In genomic region chr14:70601162-70601561, GRCh38 we compare ENCODE assay signal across 8 cellular contexts. TPM values are rescaled to one million over a fixed set of nuclear protein-coding genes. Genes with fewer than 3 reads are reported as not detected.
DNase-seq lines count a peak whose midpoint lies in the region; ATAC-seq, FAIRE-seq and TF ChIP-seq lines count a peak whose summit lies in the region.

No MANE protein-coding gene starts in this region.

- CTCF ChIA-PET in HCT116 (lab: Charles Lee) = no interaction called here
- CTCF ChIA-PET in GM12878 (lab: Yijun Ruan, JAX) = interaction anchor here (0.9 to 2.8 kb wide), 7 partner anchors 22 to 354 kb away, joined by 3 to 14 read pairs (median 6); partner anchors contain the start of gene MAP3K9

- H3K4me3 Mint-ChIP-seq in memory B cell = peak overlapping the region; percentile 90

- peak overlapping the region; percentile 19; the same call in 1 of the 2 replicates for H3K27ac ChIP-seq in HCT116 (ENCODE audit: low read depth, low read length)
- peak overlapping the region; percentile 74 for H3K27ac ChIP-seq in GM12878 (ENCODE audit: control insufficient read depth, insufficient read depth)

- peaks cover 3% of the 10 kb centered on the region for H3K27me3 Mint-ChIP-seq in memory B cell

- ATAC-seq in HCT116 (no peak; the same call in 1 of the 2 replicates), GM12878 (no peak; the same call in 1 of the 3 replicates), memory B cell (ENCODE audit: low read depth) (no peak)

- TF ChIP-seq EP300 in GM12878 (IDR thresholded peaks at IDR 0.05; ENCODE audit: borderline replicate concordance in 1 of 2, control insufficient read depth in 1 of 2, low read depth in 2 of 2, low read length in 2 of 2) = no peak

- 45% methylated on average over 3 of the region's 3 CpGs for WGBS in GM12878 (ENCODE audit: insufficient coverage, insufficient replicate concordance, low lambda C conversion rate, missing lambda C conversion rate)

- no peak for TF ChIP-seq POLR2A in HCT116 (IDR thresholded peaks at IDR 0.05; ENCODE audit: borderline replicate concordance, extremely low read depth, insufficient read depth, insufficient read length)
- TF ChIP-seq POLR2A in GM12878 (IDR thresholded peaks at IDR 0.05; ENCODE audit: low read depth, low read length) = no peak

- H3K4me1 ChIP-seq in HCT116 (ENCODE audit: control insufficient read depth in 1 of 2, insufficient read depth in 2 of 2, low read length in 2 of 2) = peaks cover 10 to 17% of the 10 kb centered on the region in 2 experiments
- peaks cover 16% of the 10 kb centered on the region for H3K4me1 ChIP-seq in GM12878 (ENCODE audit: control insufficient read depth, insufficient read depth, low read length)

- H4K20me1 ChIP-seq in HCT116 (ENCODE audit: insufficient read depth) (peaks cover 3% of the 10 kb centered on the region), GM12878 (ENCODE audit: control insufficient read depth, insufficient read depth) (no peaks in the 10 kb centered on the region)

- H3K27me3 ChIP-seq in HCT116 (ENCODE audit: insufficient read depth, low read length) (no peaks in the 10 kb centered on the region), GM12878 (replicated peaks in 1 of 2; ENCODE audit: control insufficient read depth in 2 of 2, insufficient read depth in 2 of 2, low read length in 1 of 2) (no peaks in the 10 kb centered on the region)

- POLR2A ChIA-PET in HCT116 (lab: Charles Lee) (no interaction called here), GM12878 (lab: Charles Lee) (interaction anchor here (0.8 to 1.5 kb wide), 5 partner anchors 33 to 258 kb away, joined by 3 to 4 read pairs (median 3); partner anchors contain the start of gene MAP3K9)

- peaks cover 43% of the 10 kb centered on the region for H3K79me2 ChIP-seq in HCT116 (ENCODE audit: insufficient read depth, low read length)
- H3K79me2 ChIP-seq in GM12878 (ENCODE audit: control insufficient read depth, insufficient read depth, low read length) = peaks cover 35% of the 10 kb centered on the region

- FAIRE-seq in GM12878 (lab: Jason Lieb, UNC) = no peak

- intact Hi-C loops in HCT116 (cut with micrococcal nuclease) = no loop called here
- intact Hi-C loops in GM12878 (cut with micrococcal nuclease; ENCODE audit: unreplicated experiment) = loop anchor here (2.0 to 5.0 kb wide), 3 partner anchors 111 to 216 kb away; no protein-coding TSS in a partner anchor
- intact Hi-C loops in posterior vena cava (cut with DNase I) = no loop called here

- SMC1A ChIA-PET in GM12878 (lab: Charles Lee; ENCODE audit: uncharacterized antibody, unreplicated experiment) = interaction anchor here (0.9 to 6.4 kb wide), 11 partner anchors 9 to 305 kb away, joined by 3 to 35 read pairs (median 4); partner anchors contain the start of gene PCNX1

- H3K9me2 ChIP-seq in HCT116 (ENCODE audit: insufficient read depth) = peaks cover 3% of the 10 kb centered on the region; the same call in 1 of the 2 replicates

- H3K9me3 ChIP-seq in HCT116 (ENCODE audit: control insufficient read depth in 1 of 2, insufficient read depth in 1 of 2, low read depth in 1 of 2, low read length in 2 of 2) (no peaks in the 10 kb centered on the region), GM12878 (replicated peaks; ENCODE audit: control insufficient read depth, insufficient read depth, low read length) (no peaks in the 10 kb centered on the region)

- in situ Hi-C loops in GM12878 (cut with MboI) = no loop called here

- H3K4me2 ChIP-seq in HCT116 (ENCODE audit: low read length) = peak overlapping the region; percentile 86
- peak overlapping the region; percentile 81 for H3K4me2 ChIP-seq in GM12878 (ENCODE audit: control insufficient read depth, insufficient read depth)

- BruUV-seq in HCT116 (replicated peaks; lab: Mats Ljungman, UMichigan) = TSS peak; percentile 89
- BruUV-seq in GM12878 (replicated peaks; lab: Mats Ljungman, UMichigan) = TSS peak; percentile 96

- TF ChIP-seq CTCF in HCT116 (IDR thresholded peaks at IDR 0.05 in 2 of 3, conservative IDR thresholded peaks at IDR 0.05 in 1 of 3; ENCODE audit: borderline replicate concordance in 1 of 3, insufficient read depth in 1 of 3, low read depth in 2 of 3, low read length in 2 of 3) (no peak), GM12878 (IDR thresholded peaks at IDR 0.05 in 2 of 3, conservative IDR thresholded peaks at IDR 0.05 in 1 of 3; ENCODE audit: control insufficient read depth in 2 of 3, extremely low read depth in 1 of 3, insufficient read depth in 1 of 3, low read depth in 3 of 3, low read length in 3 of 3) (no peak)

- H3K9ac ChIP-seq in HCT116 (ENCODE audit: low read length) (peak overlapping the region; percentile 60), GM12878 (ENCODE audit: control insufficient read depth, insufficient read depth, low read length) (peak overlapping the region; percentile 56)

- H3K4me1 Mint-ChIP-seq in memory B cell = peaks cover 21% of the 10 kb centered on the region

- H3K36me3 ChIP-seq in HCT116 (ENCODE audit: control insufficient read depth in 1 of 2, insufficient read depth in 2 of 2, low read length in 2 of 2) (peaks cover 4 to 5% of the 10 kb centered on the region in 2 experiments; a peak in 1 of 4 replicates), GM12878 (ENCODE audit: control insufficient read depth in 2 of 2, insufficient read depth in 2 of 2, low read length in 1 of 2) (peaks cover 0 to 4% of the 10 kb centered on the region in 2 experiments; a peak in 2 of 4 replicates)

- H3K27ac Mint-ChIP-seq in memory B cell = peak overlapping the region; percentile 98

- RAD21 ChIA-PET in HCT116 (lab: Charles Lee; ENCODE audit: low non-redundant PET in 1 of 2, low total read pairs in 2 of 2, uncharacterized antibody in 2 of 2, unreplicated experiment in 2 of 2) (no interaction called here), GM12878 (lab: Charles Lee; ENCODE audit: unreplicated experiment) (interaction anchor here (0.7 to 2.1 kb wide), 5 partner anchors 38 to 242 kb away, joined by 3 to 9 read pairs (median 4); partner anchors contain the start of gene COX16)

- TF ChIP-seq RAD21 in HCT116 (IDR thresholded peaks at IDR 0.05; ENCODE audit: low read depth) = no peak
- TF ChIP-seq RAD21 in GM12878 (IDR thresholded peaks at IDR 0.05; ENCODE audit: insufficient read depth, low read depth, low read length) = no peak

- H3K9me3 Mint-ChIP-seq in memory B cell = no peaks in the 10 kb centered on the region

- DNase-seq in A172 (ENCODE audit: low spot score) (peak; percentile 17), HCT116 (ENCODE audit: low read depth, low spot score) (no peak), GM12878 (ENCODE audit: low read depth, low spot score) (no peak), memory B cell (ENCODE audit: low spot score in 2 of 2) (no peak), Ammon's horn (ENCODE audit: low spot score) (no peak), NCI-H2107 (lab: John Stamatoyannopoulos, UW) (no peak), NCI-H446 treated with DMSO at 0.1 percent for 48 hours (lab: John Stamatoyannopoulos, UW) (no peak), posterior vena cava (ENCODE audit: low spot score) (no peak)

- H3K4me3 ChIP-seq in HCT116 (replicated peaks in 1 of 2; ENCODE audit: low read depth in 1 of 2, low read length in 2 of 2) (peak overlapping the region; percentile 42 to 59), GM12878 (peak overlapping the region; percentile 87)

- peaks cover 2% of the 10 kb centered on the region for H3K36me3 Mint-ChIP-seq in memory B cell

- H2AFZ ChIP-seq in HCT116 (ENCODE audit: low read depth, low read length, poor library complexity, severe bottlenecking) = peak overlapping the region; percentile 93
- H2AFZ ChIP-seq in GM12878 (ENCODE audit: control insufficient read depth, low read depth, low read length) = peak overlapping the region; percentile 77

RNA-seq across cellular contexts. Expression of gene MED6, which starts 0.7 kb away (rescaled TPM):
- 21.7 and 25.1 TPM in 2 replicates for total RNA-seq in A172 (2014; rRNA removed; shearing (Covaris generic))
- total RNA-seq in HCT116 (2021; ENCODE audit: unreplicated experiment) = 39.6 TPM
- polyA plus RNA-seq in HCT116 (2012) = 18.3 and 20.9 TPM in 2 replicates
- 195 and 208 TPM in 2 replicates for total RNA-seq in GM12878 (2013; cell fraction: nucleolus; rRNA removed)
- 29.2 and 33.1 TPM in 2 replicates for total RNA-seq in GM12878 (2014; rRNA removed)
- 48.0 and 49.2 TPM in 2 replicates for total RNA-seq in GM12878 (2014; rRNA removed; fragmentation: Illumina TruSeq; extraction: Trizol)
- 30.2 and 33.5 TPM in 2 replicates for total RNA-seq in GM12878 (2021)
- 59.5 TPM for polyA plus RNA-seq in GM12878 (2011; ENCODE audit: low read depth)
- polyA plus RNA-seq in GM12878 (2011; rRNA removed) = 74.9 and 97.8 TPM in 2 replicates
- polyA plus RNA-seq in GM12878 (2011; cell fraction: cytosol; rRNA removed) = 32.1 and 46.9 TPM in 2 replicates
- polyA plus RNA-seq in GM12878 (2011; cell fraction: nucleus; rRNA removed) = 23.3 and 24.2 TPM in 2 replicates
- polyA plus RNA-seq in GM12878 (2012) = 40.3 and 59.5 TPM in 2 replicates
- polyA plus RNA-seq in GM12878 (2014; fragmentation: Illumina TruSeq; extraction: Trizol) = 64.0 and 68.8 TPM in 2 replicates
- polyA plus RNA-seq in GM12878 (2014; fragmentation: Nextera tagmentation; extraction: Ambion mirVana) = 10 to 100 TPM; 36.6 to 40.0 TPM
- 30.5 and 43.2 TPM in 2 replicates for polyA plus RNA-seq in GM12878 (2014; rRNA removed)
- polyA plus RNA-seq in GM12878 (2016; fragmentation: Nextera tagmentation; extraction: Ambion mirVana) = 10 to 100 TPM; 51.4 to 55.8 TPM
- 54.1 and 74.5 TPM in 2 replicates for polyA minus RNA-seq in GM12878 (2011; rRNA and poly(A)+ RNA removed)
- 11.1 and 13.7 TPM in 2 replicates for polyA minus RNA-seq in GM12878 (2011; cell fraction: cytosol; rRNA and poly(A)+ RNA removed)
- polyA minus RNA-seq in GM12878 (2011; cell fraction: nucleus; rRNA and poly(A)+ RNA removed) = 59.0 and 77.2 TPM in 2 replicates
- total RNA-seq in posterior vena cava = 10 to 100 TPM; 22.1 to 27.3 TPM

RNA-seq across cellular contexts. Expression of gene TTC9, which starts 40.6 kb away (rescaled TPM):
- total RNA-seq in A172 (2014; rRNA removed; shearing (Covaris generic)) = 1.1 and 1.4 TPM in 2 replicates
- total RNA-seq in HCT116 (2021; ENCODE audit: unreplicated experiment) = 2.4 TPM
- polyA plus RNA-seq in HCT116 (2012) = 2.5 and 2.8 TPM in 2 replicates
- total RNA-seq in GM12878 (2013; cell fraction: nucleolus; rRNA removed) = 8.1 and 9.1 TPM in 2 replicates
- 7.4 and 8.2 TPM in 2 replicates for total RNA-seq in GM12878 (2014; rRNA removed)
- 7.6 TPM in 2 replicates for total RNA-seq in GM12878 (2014; rRNA removed; fragmentation: Illumina TruSeq; extraction: Trizol)
- total RNA-seq in GM12878 (2021) = 10.4 and 10.5 TPM in 2 replicates
- polyA plus RNA-seq in GM12878 (2011; ENCODE audit: low read depth) = 4.6 TPM
- 14.9 and 15.8 TPM in 2 replicates for polyA plus RNA-seq in GM12878 (2011; rRNA removed)
- 14.2 and 15.3 TPM in 2 replicates for polyA plus RNA-seq in GM12878 (2011; cell fraction: cytosol; rRNA removed)
- 8.1 and 8.8 TPM in 2 replicates for polyA plus RNA-seq in GM12878 (2011; cell fraction: nucleus; rRNA removed)
- polyA plus RNA-seq in GM12878 (2012) = 6.8 and 9.1 TPM in 2 replicates
- polyA plus RNA-seq in GM12878 (2014; fragmentation: Illumina TruSeq; extraction: Trizol) = 10.2 and 10.3 TPM in 2 replicates
- polyA plus RNA-seq in GM12878 (2014; fragmentation: Nextera tagmentation; extraction: Ambion mirVana) = 1 to 10 TPM; 2.2 to 2.3 TPM
- 8.0 and 8.6 TPM in 2 replicates for polyA plus RNA-seq in GM12878 (2014; rRNA removed)
- polyA plus RNA-seq in GM12878 (2016; fragmentation: Nextera tagmentation; extraction: Ambion mirVana) = 1 to 10 TPM in 1 of 2 experiments, under 1 TPM in 1; 0.87 to 2.6 TPM
- 16.4 and 18.6 TPM in 2 replicates for polyA minus RNA-seq in GM12878 (2011; rRNA and poly(A)+ RNA removed)
- polyA minus RNA-seq in GM12878 (2011; cell fraction: cytosol; rRNA and poly(A)+ RNA removed) = 4.9 and 7.1 TPM in 2 replicates
- polyA minus RNA-seq in GM12878 (2011; cell fraction: nucleus; rRNA and poly(A)+ RNA removed) = 4.0 and 7.4 TPM in 2 replicates
- 1 to 10 TPM in 1 of 2 donors, under 1 TPM in 1; 0.83 to 1.0 TPM for total RNA-seq in posterior vena cava
